Comparison of ENCODE assay signal across 23 cellular contexts in genomic region chr5:27158171-27158570, GRCh38.
"Had no signal": no experiment of that assay in that cellular context is flagged by ENCODE, and none has a peak within 500 bp of the region (broad histone marks: within the 10 kb centered on the region; RNA-seq: fewer than 3 reads in every experiment).

No MANE protein-coding gene starts in this region.

- FAIRE-seq: endometrium, small intestine had no signal

- H3K27ac Mint-ChIP-seq: natural killer cell treated with Interleukin-12 subunit alpha and Interleukin-12 subunit beta and Interleukin-15 and Interleukin-18, amount 100 ng/mL, for 72 hours; neural progenitor cell had no signal

- H3K36me3 Mint-ChIP-seq: neural progenitor cell had no signal

- H2AFZ ChIP-seq: neural progenitor cell had no signal

- H3K27me3 Mint-ChIP-seq: natural killer cell treated with Interleukin-12 subunit alpha and Interleukin-12 subunit beta and Interleukin-15 and Interleukin-18, amount 100 ng/mL, for 72 hours had no signal

- H3K9ac ChIP-seq: neural progenitor cell had no signal

- DNase-seq: cortex of kidney; dorsolateral prefrontal cortex; effector CD8-positive, alpha-beta T cell; gastrocnemius medialis; islet precursor cell; mucosa of descending colon; nucleus accumbens; ovary; sigmoid colon; small intestine; stimulated activated CD4-positive, alpha-beta T cell treated with anti-CD3 and anti-CD28 coated beads, Interleukin-12 subunit alpha, Interleukin-12 subunit beta, amount 100 ng/mL, for 4 hours; stimulated activated naive CD4-positive, alpha-beta T cell; stomach; substantia nigra; transverse colon had no signal

- H3K27ac ChIP-seq: dorsolateral prefrontal cortex, epithelial cell of prostate, esophagus muscularis mucosa, gastrocnemius medialis, neural progenitor cell, ovary, right atrium auricular region, sigmoid colon, stomach, thoracic aorta, transverse colon had no signal

- H3K9me3 ChIP-seq: gastrocnemius medialis, thoracic aorta had no signal

- H3K4me2 ChIP-seq: neural progenitor cell had no signal

- H3K4me3 ChIP-seq: dorsolateral prefrontal cortex, esophagus muscularis mucosa, gastrocnemius medialis, mucosa of descending colon, neural progenitor cell, ovary, right atrium auricular region, sigmoid colon, stomach, thoracic aorta, transverse colon had no signal

- H3K4me3 Mint-ChIP-seq: natural killer cell treated with Interleukin-12 subunit alpha and Interleukin-12 subunit beta and Interleukin-15 and Interleukin-18, amount 100 ng/mL, for 72 hours; neural progenitor cell had no signal

- ATAC-seq: gastrocnemius medialis; left lobe of liver; mucosa of descending colon; natural killer cell treated with Interleukin-12 subunit alpha and Interleukin-12 subunit beta and Interleukin-15 and Interleukin-18, amount 100 ng/mL, for 72 hours had no signal

- H3K27me3 ChIP-seq: dorsolateral prefrontal cortex, esophagus muscularis mucosa, gastrocnemius medialis, neural progenitor cell, ovary, right atrium auricular region, sigmoid colon, stomach, transverse colon had no signal

- H3K4me1 Mint-ChIP-seq: neural progenitor cell had no signal

- H3K4me1 ChIP-seq: esophagus muscularis mucosa, gastrocnemius medialis, neural progenitor cell, right atrium auricular region, sigmoid colon, stomach, transverse colon had no signal

- H3K36me3 ChIP-seq: esophagus muscularis mucosa, gastrocnemius medialis, neural progenitor cell, ovary, right atrium auricular region, sigmoid colon, stomach, thoracic aorta, transverse colon had no signal
